11 cellular contexts compared by ENCODE assay signal in the genomic region with DNA sequence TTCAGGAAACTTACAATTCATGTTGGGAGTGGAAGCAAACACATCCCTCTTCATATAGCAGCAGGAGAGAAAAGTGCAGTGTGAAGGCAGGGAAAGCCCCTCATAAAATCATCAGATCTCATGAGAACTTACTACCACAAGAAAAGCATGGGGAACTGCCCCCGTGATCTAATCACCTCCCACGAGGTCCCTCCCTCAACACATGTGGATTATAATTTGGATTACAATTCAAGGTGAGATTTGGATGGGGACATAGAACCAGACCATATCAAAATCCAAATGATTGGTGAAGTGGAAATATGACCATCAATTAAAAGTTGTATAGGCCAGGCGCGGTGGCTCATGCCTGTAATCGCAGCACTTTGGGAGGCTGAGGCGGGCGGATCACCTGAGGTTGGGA.
"Had no signal": no experiment of that assay in that cellular context is flagged by ENCODE, and none has a peak within 500 bp of the region (broad histone marks: within the 10 kb centered on the region; RNA-seq: fewer than 3 reads in every experiment).

No MANE protein-coding gene starts in this region.

- H3K36me3 ChIP-seq: HAP-1 had no signal

- H3K9ac ChIP-seq: GM23248 had no signal

- H3K4me3 ChIP-seq: GM23248, GM23338, HAP-1 had no signal

- H3K4me2 ChIP-seq: GM23338 had no signal

- H2AFZ ChIP-seq: GM23248, GM23338 had no signal

- H3K4me1 ChIP-seq: HAP-1 had no signal

- FAIRE-seq: H1, H54 had no signal

- DNase-seq: GM23248, GOT3, H7, H9, HCEC 1CT, HFFc6 had no signal

- H3K9me3 ChIP-seq: HAP-1 had no signal

- H3K27ac ChIP-seq: GM23248 had no signal

- ATAC-seq: GM23338, HCT116 had no signal
